In genomic region chr11:8103909-8104308, GRCh38 we compare ENCODE assay signal across 22 cellular contexts. TPM values are rescaled to one million over a fixed set of nuclear protein-coding genes. Genes with fewer than 3 reads are reported as not detected.
A peak's percentile ranks its signal among the peaks of the same experiment; 100 is the strongest.
DNase-seq lines count a peak whose midpoint lies in the region; TF ChIP-seq lines count a peak whose summit lies in the region.
"Had no signal": no experiment of that assay in that cellular context is flagged by ENCODE, and none has a peak within 500 bp of the region (broad histone marks: within the 10 kb centered on the region; RNA-seq: fewer than 3 reads in every experiment).

No MANE protein-coding gene starts in this region.

- H3K27ac ChIP-seq in colonic mucosa (no peak overlapping the region), hepatocyte (no peak overlapping the region), osteoblast (ENCODE audit: low read depth, low read length) (no peak overlapping the region)
- H3K27ac ChIP-seq: A549; BLaER1 treated with 17β-estradiol and CSF1 and Interleukin-3, amounts not matched to agents 10 nM and 100 nM had no signal

- H3K9me3 ChIP-seq in colonic mucosa (no peaks in the 10 kb centered on the region), hepatocyte (ENCODE audit: low read depth) (no peaks in the 10 kb centered on the region), osteoblast (ENCODE audit: low read depth, low read length) (no peaks in the 10 kb centered on the region)
- H3K9me3 ChIP-seq: A549; BE2C; BLaER1 treated with 17β-estradiol and CSF1 and Interleukin-3, amounts not matched to agents 10 nM and 100 nM had no signal

- H3K79me2 ChIP-seq in hepatocyte, result no peaks in the 10 kb centered on the region
- H3K79me2 ChIP-seq in osteoblast (ENCODE audit: insufficient read depth, low read length), result no peaks in the 10 kb centered on the region

- H2AFZ ChIP-seq in hepatocyte (no peak overlapping the region), osteoblast (ENCODE audit: low read length) (no peak overlapping the region)
- H2AFZ ChIP-seq: GM23338 had no signal

- H3K36me3 Mint-ChIP-seq in progenitor cell of endocrine pancreas (ENCODE audit: insufficient read depth), result peaks cover 6% of the 10 kb centered on the region
- H3K36me3 Mint-ChIP-seq: CD14-positive monocyte had no signal

- H3K4me1 ChIP-seq in colonic mucosa, result no peaks in the 10 kb centered on the region
- H3K4me1 ChIP-seq in hepatocyte (ENCODE audit: insufficient read depth), result no peaks in the 10 kb centered on the region
- H3K4me1 ChIP-seq in osteoblast (ENCODE audit: insufficient read depth, low read length), result peaks cover 3% of the 10 kb centered on the region
- H3K4me1 ChIP-seq: A549; BE2C; BLaER1 treated with 17β-estradiol and CSF1 and Interleukin-3, amounts not matched to agents 10 nM and 100 nM had no signal

- no peaks in the 10 kb centered on the region for H3K36me3 ChIP-seq in colonic mucosa
- no peaks in the 10 kb centered on the region for H3K36me3 ChIP-seq in hepatocyte (replicated peaks; ENCODE audit: insufficient read depth, low read depth)
- peaks cover 35% of the 10 kb centered on the region for H3K36me3 ChIP-seq in osteoblast (ENCODE audit: insufficient read depth, low read length)

- H3K4me2 ChIP-seq in hepatocyte (no peak overlapping the region), osteoblast (ENCODE audit: insufficient read depth, low read length) (no peak overlapping the region)
- H3K4me2 ChIP-seq: A549; BLaER1 treated with 17β-estradiol and CSF1 and Interleukin-3, amounts not matched to agents 10 nM and 100 nM; GM23338 had no signal

- H3K9me2 ChIP-seq in hepatocyte (replicated peaks; ENCODE audit: insufficient read depth), result no peaks in the 10 kb centered on the region

- no peaks in the 10 kb centered on the region for H3K27me3 Mint-ChIP-seq in progenitor cell of endocrine pancreas
- H3K27me3 Mint-ChIP-seq: CD4-positive, alpha-beta T cell; CD8-positive, alpha-beta memory T cell had no signal

- H3K9me3 Mint-ChIP-seq in progenitor cell of endocrine pancreas (ENCODE audit: low read depth), result no peaks in the 10 kb centered on the region
- H3K9me3 Mint-ChIP-seq: CD14-positive monocyte; CD4-positive, alpha-beta T cell; CD8-positive, alpha-beta memory T cell; GM23338; H9 had no signal

- H3K4me1 Mint-ChIP-seq in progenitor cell of endocrine pancreas (ENCODE audit: low read depth), result no peaks in the 10 kb centered on the region
- H3K4me1 Mint-ChIP-seq: CD14-positive monocyte; CD8-positive, alpha-beta memory T cell; GM23338; H9 had no signal

- H3K4me3 ChIP-seq in colonic mucosa, result no peak overlapping the region
- H3K4me3 ChIP-seq in hepatocyte, result no peak overlapping the region
- H3K4me3 ChIP-seq in osteoblast (ENCODE audit: insufficient read depth, low read length), result no peak overlapping the region
- H3K4me3 ChIP-seq: A549; BLaER1 treated with 17β-estradiol and CSF1 and Interleukin-3, amounts not matched to agents 10 nM and 100 nM; GM23338 had no signal

- H3K27ac Mint-ChIP-seq in progenitor cell of endocrine pancreas, result no peak overlapping the region
- H3K27ac Mint-ChIP-seq: CD14-positive monocyte; CD4-positive, alpha-beta T cell; GM23338; H9 had no signal

- H3K27me3 ChIP-seq in colonic mucosa (no peaks in the 10 kb centered on the region), hepatocyte (no peaks in the 10 kb centered on the region), osteoblast (ENCODE audit: insufficient read depth, low read length) (no peaks in the 10 kb centered on the region)
- H3K27me3 ChIP-seq: BE2C; BLaER1 treated with 17β-estradiol and CSF1 and Interleukin-3, amounts not matched to agents 10 nM and 100 nM had no signal

- H4K20me1 ChIP-seq in hepatocyte (ENCODE audit: insufficient read depth, poor library complexity, severe bottlenecking) (no peaks in the 10 kb centered on the region), osteoblast (ENCODE audit: insufficient read depth, low read length) (peaks cover 4% of the 10 kb centered on the region)
- H4K20me1 ChIP-seq: BLaER1 treated with 17β-estradiol and CSF1 and Interleukin-3, amounts not matched to agents 10 nM and 100 nM had no signal

- no peak overlapping the region for H3K9ac ChIP-seq in colonic mucosa (ENCODE audit: low read depth in 2 of 2, low read length in 2 of 2)
- H3K9ac ChIP-seq: BLaER1 treated with 17β-estradiol and CSF1 and Interleukin-3, amounts not matched to agents 10 nM and 100 nM had no signal

- intact Hi-C loops in colonic mucosa (cut with DNase I), result no loop called here

- WGBS in hepatocyte (ENCODE audit: low lambda C conversion rate, missing lambda C conversion rate), result 94% methylated on average over 2 of the region's 2 CpGs

- TF ChIP-seq CTCF in colonic mucosa (IDR thresholded peaks at IDR 0.05) (no peak), hepatocyte (IDR thresholded peaks at IDR 0.05; ENCODE audit: poor library complexity) (no peak), osteoblast (IDR thresholded peaks at IDR 0.05; ENCODE audit: extremely low read depth, low read depth, low read length) (no peak), progenitor cell of endocrine pancreas (IDR thresholded peaks at IDR 0.05; ENCODE audit: unreplicated experiment) (no peak)

- H3K4me3 Mint-ChIP-seq in progenitor cell of endocrine pancreas (ENCODE audit: low read depth), result no peak overlapping the region
- H3K4me3 Mint-ChIP-seq: CD14-positive monocyte; CD4-positive, alpha-beta T cell; CD8-positive, alpha-beta memory T cell; GM23338; H9 had no signal

- DNase-seq in activated effector memory CD4-positive, alpha-beta T cell treated with anti-CD3 and anti-CD28 coated beads, Interleukin-2, amount 50 U/mL, for 16 hours, result peak; percentile 31
- no peak for DNase-seq in activated effector memory CD4-positive, alpha-beta T cell treated with Interleukin-2 at 50 U/mL for 16 hours
- DNase-seq in colonic mucosa, result peak; percentile 12
- peak; percentile 1 for DNase-seq in hepatocyte (ENCODE audit: low spot score)
- peak; percentile 56 for DNase-seq in osteoblast (ENCODE audit: insufficient read length, low spot score, missing footprints)
- no peak for DNase-seq in progenitor cell of endocrine pancreas (ENCODE audit: low spot score, unreplicated experiment)
- no peak for DNase-seq in DMS53 treated with DMSO at 0.1 percent for 48 hours (lab: John Stamatoyannopoulos, UW; ENCODE audit: unreplicated experiment)
- DNase-seq in activated T-cell treated with anti-CD3 and anti-CD28 coated beads, Interleukin-2, amount 50 U/mL, for 48 hours, result no peak
- DNase-seq: 8988T; ACHN; AML-193; BE2C; CD4-positive, alpha-beta T cell; CD8-positive, alpha-beta memory T cell; DMS 273 treated with DMSO at 0.1 percent for 48 hours; DMS79 treated with DMSO at 0.1 percent for 48 hours; GF-D8; H9 had no signal

RNA-seq across cellular contexts. Expression of gene TUB, which starts 22.9 kb away (rescaled TPM):
- total RNA-seq in colonic mucosa (1 to 10 TPM; 1.2 to 1.4 TPM), hepatocyte (14.9 and 18.7 TPM in 2 replicates), osteoblast (19.2 and 23.5 TPM in 2 replicates), progenitor cell of endocrine pancreas (14.9 and 16.3 TPM in 2 replicates)
- polyA plus RNA-seq in hepatocyte, result 4.8 and 5.0 TPM in 2 replicates
- polyA plus RNA-seq: CD14-positive monocyte; CD8-positive, alpha-beta memory T cell had no signal

Comparison
In these comparisons a context has a peak if more than half of its experiments do, and no peak if none do; other contexts are left out.
1. DNase-seq: peak in activated effector memory CD4-positive, alpha-beta T cell treated with anti-CD3 and anti-CD28 coated beads, Interleukin-2, amount 50 U/mL, for 16 hours (single experiment), colonic mucosa (single experiment), hepatocyte (single experiment) and osteoblast (single experiment); none in activated effector memory CD4-positive, alpha-beta T cell treated with Interleukin-2 at 50 U/mL for 16 hours (single experiment), progenitor cell of endocrine pancreas (single experiment), DMS53 treated with DMSO at 0.1 percent for 48 hours (single experiment) and activated T-cell treated with anti-CD3 and anti-CD28 coated beads, Interleukin-2, amount 50 U/mL, for 48 hours (0 of 2).